Comparison of ENCODE assay signal across 7 cellular contexts in the genomic region with DNA sequence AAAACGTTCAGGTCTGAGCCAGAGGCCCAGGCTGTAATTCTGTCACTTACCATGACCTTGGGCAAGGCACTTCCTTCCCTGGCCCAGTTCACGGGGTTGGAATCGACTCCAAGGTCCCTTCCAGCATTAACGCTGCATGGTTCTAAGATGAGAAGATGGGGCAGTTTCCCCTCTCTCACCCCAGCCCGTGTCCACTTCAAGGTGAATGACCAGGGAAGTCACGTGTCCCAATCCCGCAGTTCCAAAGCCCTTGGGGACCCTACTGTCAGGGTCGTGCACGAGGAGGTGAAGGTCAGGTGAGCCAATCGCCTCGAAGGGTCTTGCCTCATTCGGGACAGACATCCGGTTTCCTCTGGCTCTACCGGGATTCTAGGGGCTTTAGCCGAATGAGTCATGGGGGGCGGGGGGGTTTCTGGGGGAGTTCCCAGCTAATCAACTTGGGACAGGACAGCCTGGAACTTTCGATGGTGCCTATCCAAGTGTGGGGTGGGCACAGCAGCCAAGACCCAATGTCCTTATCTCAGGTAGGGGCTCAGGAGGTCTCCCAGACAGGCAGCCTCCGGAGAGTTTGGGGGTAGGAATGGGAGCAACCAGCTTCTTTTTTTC. TPM values are rescaled to one million over a fixed set of nuclear protein-coding genes. Genes with fewer than 3 reads are reported as not detected.
DNase-seq lines count a peak whose midpoint lies in the region; FAIRE-seq and TF ChIP-seq lines count a peak whose summit lies in the region.
"Had no signal": no experiment of that assay in that cellular context is flagged by ENCODE, and none has a peak within 500 bp of the region (broad histone marks: within the 10 kb centered on the region; RNA-seq: fewer than 3 reads in every experiment).

No MANE protein-coding gene starts in this region.

- H3K27ac ChIP-seq in SJCRH30 = peak overlapping the region; percentile 82
- peak overlapping the region; percentile 56 for H3K27ac ChIP-seq in left ventricle myocardium inferior (replicated peaks)
- peak overlapping the region in 1 of 2 donors; percentile 7 for H3K27ac ChIP-seq in small intestine (ENCODE audit: low read depth in 1 of 2, low read length in 1 of 2)
- H3K27ac ChIP-seq in effector memory CD4-positive, alpha-beta T cell (ENCODE audit: insufficient read depth, low read length, poor library complexity, severe bottlenecking) = no peak overlapping the region

- intact Hi-C loops in left ventricle myocardium inferior (cut with micrococcal nuclease) = loop anchor here (5.0 kb wide), 1 partner anchor 153 kb away; no protein-coding TSS in a partner anchor

- TF ChIP-seq CTCF in left ventricle myocardium inferior (IDR thresholded peaks at IDR 0.05; ENCODE audit: borderline replicate concordance) (no peak), foreskin fibroblast (IDR thresholded peaks at IDR 0.05; ENCODE audit: low read depth, low read length) (no peak)

- H3K36me3 ChIP-seq in SJCRH30 (no peaks in the 10 kb centered on the region; the same call in 1 of the 2 replicates), left ventricle myocardium inferior (peaks cover 3% of the 10 kb centered on the region), small intestine (ENCODE audit: control insufficient read depth in 2 of 2, insufficient read depth in 2 of 2, low read length in 2 of 2) (peaks cover 2% of the 10 kb centered on the region in 2 donors)
- peaks cover 7% of the 10 kb centered on the region for H3K36me3 ChIP-seq in effector memory CD4-positive, alpha-beta T cell (ENCODE audit: control insufficient read depth, insufficient read depth, low read length)

- H3K4me1 ChIP-seq in SJCRH30 = peaks cover 13% of the 10 kb centered on the region
- peaks cover 57% of the 10 kb centered on the region for H3K4me1 ChIP-seq in left ventricle myocardium inferior
- no peaks in the 10 kb centered on the region for H3K4me1 ChIP-seq in small intestine (ENCODE audit: control insufficient read depth in 2 of 2, insufficient read depth in 1 of 2, low read depth in 1 of 2, low read length in 1 of 2)
- H3K4me1 ChIP-seq in effector memory CD4-positive, alpha-beta T cell (ENCODE audit: control insufficient read depth, insufficient read depth, low read length, poor library complexity, severe bottlenecking) = peaks cover 4% of the 10 kb centered on the region

- DNase-seq in SJCRH30 (peak; percentile 48 to 62), left ventricle myocardium inferior (no peak), small intestine (peak; percentile 40), foreskin fibroblast (no peak), middle frontal gyrus (ENCODE audit: extremely low spot score, low spot score) (no peak)
- no peak for DNase-seq in effector memory CD4-positive, alpha-beta T cell

- no peaks in the 10 kb centered on the region for H3K27me3 ChIP-seq in SJCRH30
- H3K27me3 ChIP-seq in left ventricle myocardium inferior (ENCODE audit: low read depth) = no peaks in the 10 kb centered on the region
- no peaks in the 10 kb centered on the region for H3K27me3 ChIP-seq in small intestine (ENCODE audit: control insufficient read depth in 2 of 2, insufficient read depth in 2 of 2, low read length in 2 of 2)
- H3K27me3 ChIP-seq in effector memory CD4-positive, alpha-beta T cell (replicated peaks; ENCODE audit: control insufficient read depth, insufficient read depth, low read length, poor library complexity, severe bottlenecking) = no peaks in the 10 kb centered on the region

- H3K9me3 ChIP-seq in SJCRH30 (replicated peaks) (no peaks in the 10 kb centered on the region), left ventricle myocardium inferior (replicated peaks) (no peaks in the 10 kb centered on the region), small intestine (ENCODE audit: control insufficient read depth, low read depth) (no peaks in the 10 kb centered on the region)
- no peaks in the 10 kb centered on the region for H3K9me3 ChIP-seq in effector memory CD4-positive, alpha-beta T cell (ENCODE audit: control insufficient read depth, low read length)

- WGBS in small intestine, 3 donors = 12 to 43% (median 28%) methylated on average over 18 of the region's 18 CpGs

- peak overlapping the region; percentile 41 for H3K4me3 ChIP-seq in SJCRH30
- no peak overlapping the region for H3K4me3 ChIP-seq in left ventricle myocardium inferior
- no peak overlapping the region for H3K4me3 ChIP-seq in small intestine (ENCODE audit: low read depth in 1 of 2, low read length in 2 of 2)
- H3K4me3 ChIP-seq in foreskin fibroblast (ENCODE audit: low read depth in 1 of 2, low read length in 2 of 2) = no peak overlapping the region
- no peak overlapping the region for H3K4me3 ChIP-seq in effector memory CD4-positive, alpha-beta T cell (ENCODE audit: insufficient read depth, low read depth, low read length, poor library complexity, severe bottlenecking)

- no peak for FAIRE-seq in small intestine (lab: Jason Lieb, UNC)

RNA-seq across cellular contexts. Expression of gene CSF3, which starts 0.8 kb away (rescaled TPM):
- 0.55 and 1.4 TPM in 2 replicates for total RNA-seq in SJCRH30 (2014; rRNA removed; shearing (Covaris generic))
- not detected for total RNA-seq in left ventricle myocardium inferior
- 1 to 10 TPM in 2 of 3 donors, not detected in 1; 2.0 to 2.8 TPM for polyA plus RNA-seq in small intestine
- total RNA-seq: renal cortical epithelial cell had no signal

RNA-seq across cellular contexts. Expression of gene PSMD3, which starts 33.9 kb away (rescaled TPM):
- 128 and 129 TPM in 2 replicates for total RNA-seq in SJCRH30 (2014; rRNA removed; shearing (Covaris generic))
- 86.7 TPM for total RNA-seq in left ventricle myocardium inferior
- 10 to 100 TPM; 43.6 to 93.6 (median 55.7) TPM for polyA plus RNA-seq in small intestine

RNA-seq across cellular contexts. Expression of gene MED24, which starts 39.7 kb away (rescaled TPM):
- 41.8 and 55.0 TPM in 2 replicates for total RNA-seq in SJCRH30 (2014; rRNA removed; shearing (Covaris generic))
- total RNA-seq in left ventricle myocardium inferior = 58.2 TPM
- polyA plus RNA-seq in small intestine = 10 to 100 TPM; 43.0 to 64.6 (median 49.6) TPM

RNA-seq across cellular contexts. Expression of gene THRA, which starts 48.3 kb away (rescaled TPM):
- total RNA-seq in SJCRH30 (2014; rRNA removed; shearing (Covaris generic)) = 13.3 and 14.4 TPM in 2 replicates
- 78.3 TPM for total RNA-seq in left ventricle myocardium inferior
- 10 to 100 TPM; 22.4 to 50.7 (median 36.0) TPM for polyA plus RNA-seq in small intestine

RNA-seq across cellular contexts. Expression of gene GSDMA, which starts 51.7 kb away (rescaled TPM):
- not detected in 2 replicates for total RNA-seq in SJCRH30 (2014; rRNA removed; shearing (Covaris generic))
- 0.66 TPM for total RNA-seq in left ventricle myocardium inferior
- polyA plus RNA-seq in small intestine = under 1 TPM in 2 of 3 donors, not detected in 1; 0.54 to 0.63 TPM
- total RNA-seq: renal cortical epithelial cell had no signal

Comparison
In these comparisons a context has a peak if more than half of its experiments do, and no peak if none do; other contexts are left out.
1. DNase-seq: peak in SJCRH30 (2 of 2) and small intestine (single experiment); none in left ventricle myocardium inferior (single experiment), foreskin fibroblast (0 of 2), middle frontal gyrus (single experiment) and effector memory CD4-positive, alpha-beta T cell (0 of 3).